Comparison of ENCODE assay signal across 12 cellular contexts in genomic region chr1:156524985-156525590, GRCh38. TPM values are rescaled to one million over a fixed set of nuclear protein-coding genes. Genes with fewer than 3 reads are reported as not detected.
A peak's percentile ranks its signal among the peaks of the same experiment; 100 is the strongest.
DNase-seq lines count a peak whose midpoint lies in the region; ATAC-seq and FAIRE-seq lines count a peak whose summit lies in the region.
"Had no signal": no experiment of that assay in that cellular context is flagged by ENCODE, and none has a peak within 500 bp of the region (broad histone marks: within the 10 kb centered on the region; RNA-seq: fewer than 3 reads in every experiment).

No MANE protein-coding gene starts in this region.

- FAIRE-seq in small intestine (lab: Jason Lieb, UNC), result no peak

- peaks cover 0 to 6% of the 10 kb centered on the region in 2 donors for H3K4me1 ChIP-seq in small intestine (ENCODE audit: control insufficient read depth in 2 of 2, insufficient read depth in 1 of 2, low read depth in 1 of 2, low read length in 1 of 2)

- no peaks in the 10 kb centered on the region for H3K36me3 ChIP-seq in small intestine (ENCODE audit: control insufficient read depth in 2 of 2, insufficient read depth in 2 of 2, low read length in 2 of 2)

- CTCF ChIA-PET in activated CD4-positive, alpha-beta T cell treated with anti-CD3 and anti-CD28 coated beads, Interleukin-2, amount 10 ng/mL, durations not matched to agents 7 days and 5 days (lab: Charles Lee), result interaction anchor here (0.6 to 3.2 kb wide), 12 partner anchors 9 to 153 kb away, joined by 3 to 9 read pairs (median 4); partner anchors contain the start of gene MEF2D

- no peaks in the 10 kb centered on the region for H3K27me3 ChIP-seq in small intestine (ENCODE audit: control insufficient read depth in 2 of 2, insufficient read depth in 2 of 2, low read length in 2 of 2)

- no peaks in the 10 kb centered on the region for H3K9me3 ChIP-seq in small intestine (ENCODE audit: control insufficient read depth, low read depth)

- peaks cover 2% of the 10 kb centered on the region for H3K27me3 Mint-ChIP-seq in activated CD4-positive, alpha-beta T cell treated with anti-CD3 and anti-CD28 coated beads, Interleukin-2, amount 10 ng/mL, durations not matched to agents 7 days and 5 days
- H3K27me3 Mint-ChIP-seq in activated naive CD8-positive, alpha-beta T cell treated with anti-CD3 and anti-CD28 coated beads, Interleukin-2, amount 10 ng/mL, durations not matched to agents 7 days and 5 days, result no peaks in the 10 kb centered on the region
- H3K27me3 Mint-ChIP-seq: activated CD4-positive, alpha-beta memory T cell treated with anti-CD3 and anti-CD28 coated beads for 36 hours had no signal

- H3K36me3 Mint-ChIP-seq in activated CD4-positive, alpha-beta T cell treated with anti-CD3 and anti-CD28 coated beads, Interleukin-2, amount 10 ng/mL, durations not matched to agents 7 days and 5 days (ENCODE audit: low read depth), result peaks cover 21% of the 10 kb centered on the region
- H3K36me3 Mint-ChIP-seq in activated naive CD8-positive, alpha-beta T cell treated with anti-CD3 and anti-CD28 coated beads, Interleukin-2, amount 10 ng/mL, durations not matched to agents 7 days and 5 days, result peaks cover 30% of the 10 kb centered on the region
- H3K36me3 Mint-ChIP-seq: activated CD4-positive, alpha-beta memory T cell treated with anti-CD3 and anti-CD28 coated beads for 36 hours had no signal

- no peak overlapping the region for H3K4me3 ChIP-seq in small intestine (ENCODE audit: low read depth in 1 of 2, low read length in 2 of 2)

- H3K27ac Mint-ChIP-seq in activated CD4-positive, alpha-beta T cell treated with anti-CD3 and anti-CD28 coated beads, Interleukin-2, amount 10 ng/mL, durations not matched to agents 7 days and 5 days, result peak overlapping the region; percentile 72
- peak overlapping the region; percentile 97 for H3K27ac Mint-ChIP-seq in activated naive CD8-positive, alpha-beta T cell treated with anti-CD3 and anti-CD28 coated beads, Interleukin-2, amount 10 ng/mL, durations not matched to agents 7 days and 5 days
- H3K27ac Mint-ChIP-seq: activated CD4-positive, alpha-beta memory T cell treated with anti-CD3 and anti-CD28 coated beads for 36 hours had no signal

- POLR2A ChIA-PET in activated CD4-positive, alpha-beta T cell treated with anti-CD3 and anti-CD28 coated beads, Interleukin-2, amount 10 ng/mL, durations not matched to agents 7 days and 5 days (lab: Charles Lee), result no interaction called here
- POLR2A ChIA-PET in activated naive CD8-positive, alpha-beta T cell treated with anti-CD3 and anti-CD28 coated beads, Interleukin-2, amount 10 ng/mL, durations not matched to agents 7 days and 5 days (lab: Charles Lee), result interaction anchor here (0.8 to 4.2 kb wide), 10 partner anchors 15 to 75 kb away, joined by 3 to 61 read pairs (median 4); partner anchors contain the start of genes MEF2D and NAXE

- DNase-seq in activated CD4-positive, alpha-beta T cell treated with anti-CD3 and anti-CD28 coated beads, Interleukin-2, amount 10 ng/mL, durations not matched to agents 7 days and 5 days, result no peak
- no peak for DNase-seq in activated CD4-positive, alpha-beta T cell treated with anti-CD3 and anti-CD28 coated beads for 1 hour
- DNase-seq in Kasumi-1 (lab: John Stamatoyannopoulos, UW) (peak; percentile 58 to 66), small intestine (no peak), mucosa of gallbladder (ENCODE audit: low spot score) (no peak), NCI-H2107 treated with DMSO at 0.1 percent for 48 hours (lab: John Stamatoyannopoulos, UW; ENCODE audit: unreplicated experiment) (no peak), DMS79 treated with DMSO at 0.1 percent for 48 hours (lab: John Stamatoyannopoulos, UW) (no peak)
- DNase-seq in activated naive CD8-positive, alpha-beta T cell treated with anti-CD3 and anti-CD28 coated beads, Interleukin-2, amount 10 ng/mL, durations not matched to agents 7 days and 5 days, result no peak
- DNase-seq: caudate nucleus, NCI-H1436 had no signal

- H3K27ac ChIP-seq in small intestine (ENCODE audit: low read depth in 1 of 2, low read length in 1 of 2), result peak overlapping the region; percentile 5 to 43

- H3K9me3 Mint-ChIP-seq in activated CD4-positive, alpha-beta T cell treated with anti-CD3 and anti-CD28 coated beads, Interleukin-2, amount 10 ng/mL, durations not matched to agents 7 days and 5 days, result no peaks in the 10 kb centered on the region
- H3K9me3 Mint-ChIP-seq in activated naive CD8-positive, alpha-beta T cell treated with anti-CD3 and anti-CD28 coated beads, Interleukin-2, amount 10 ng/mL, durations not matched to agents 7 days and 5 days, result no peaks in the 10 kb centered on the region
- H3K9me3 Mint-ChIP-seq: activated CD4-positive, alpha-beta memory T cell treated with anti-CD3 and anti-CD28 coated beads for 36 hours had no signal

- 36 to 59% (median 47%) methylated on average over 6 of the region's 6 CpGs for WGBS in small intestine, 3 donors

- ATAC-seq in activated naive CD8-positive, alpha-beta T cell treated with anti-CD3 and anti-CD28 coated beads, Interleukin-2, amount 10 ng/mL, durations not matched to agents 7 days and 5 days (ENCODE audit: low read depth), result peak; percentile 20

- peak overlapping the region; percentile 3 for H3K4me3 Mint-ChIP-seq in activated CD4-positive, alpha-beta T cell treated with anti-CD3 and anti-CD28 coated beads, Interleukin-2, amount 10 ng/mL, durations not matched to agents 7 days and 5 days
- H3K4me3 Mint-ChIP-seq in activated naive CD8-positive, alpha-beta T cell treated with anti-CD3 and anti-CD28 coated beads, Interleukin-2, amount 10 ng/mL, durations not matched to agents 7 days and 5 days, result peak overlapping the region; percentile 83
- H3K4me3 Mint-ChIP-seq: activated CD4-positive, alpha-beta memory T cell treated with anti-CD3 and anti-CD28 coated beads for 36 hours had no signal

- H3K4me1 Mint-ChIP-seq in activated CD4-positive, alpha-beta T cell treated with anti-CD3 and anti-CD28 coated beads, Interleukin-2, amount 10 ng/mL, durations not matched to agents 7 days and 5 days, result peaks cover 44% of the 10 kb centered on the region
- H3K4me1 Mint-ChIP-seq in activated naive CD8-positive, alpha-beta T cell treated with anti-CD3 and anti-CD28 coated beads, Interleukin-2, amount 10 ng/mL, durations not matched to agents 7 days and 5 days, result peaks cover 44% of the 10 kb centered on the region

RNA-seq across cellular contexts. Expression of gene MEF2D, which starts 24.5 kb away (rescaled TPM):
- total RNA-seq in activated CD4-positive, alpha-beta T cell treated with anti-CD3 and anti-CD28 coated beads, Interleukin-2, amount 10 ng/mL, durations not matched to agents 7 days and 5 days, result 10 to 100 TPM; 34.0 to 39.4 TPM
- total RNA-seq in activated naive CD8-positive, alpha-beta T cell treated with anti-CD3 and anti-CD28 coated beads, Interleukin-2, amount 10 ng/mL, durations not matched to agents 7 days and 5 days, result 10 to 100 TPM; 52.4 to 54.4 TPM
- polyA plus RNA-seq in small intestine, result 10 to 100 TPM in 1 of 3 donors, 1 to 10 TPM in 2; 5.8 to 16.8 (median 9.2) TPM
- total RNA-seq in mucosa of gallbladder, result 57.8 TPM

RNA-seq across cellular contexts. Expression of gene IQGAP3, which starts 47.3 kb away (rescaled TPM):
- total RNA-seq in activated CD4-positive, alpha-beta T cell treated with anti-CD3 and anti-CD28 coated beads, Interleukin-2, amount 10 ng/mL, durations not matched to agents 7 days and 5 days, result 10 to 100 TPM; 25.2 to 25.5 TPM
- total RNA-seq in activated naive CD8-positive, alpha-beta T cell treated with anti-CD3 and anti-CD28 coated beads, Interleukin-2, amount 10 ng/mL, durations not matched to agents 7 days and 5 days, result 10 to 100 TPM; 26.1 to 30.3 TPM
- polyA plus RNA-seq in small intestine, result 10 to 100 TPM in 1 of 3 donors, under 1 TPM in 2; 0.54 to 13.8 (median 0.89) TPM
- 2.5 TPM for total RNA-seq in mucosa of gallbladder

RNA-seq across cellular contexts. Expression of gene TTC24, which starts 54.4 kb away (rescaled TPM):
- 1 to 10 TPM; 2.9 to 4.6 TPM for total RNA-seq in activated CD4-positive, alpha-beta T cell treated with anti-CD3 and anti-CD28 coated beads, Interleukin-2, amount 10 ng/mL, durations not matched to agents 7 days and 5 days
- 10 to 100 TPM; 22.7 to 24.1 TPM for total RNA-seq in activated naive CD8-positive, alpha-beta T cell treated with anti-CD3 and anti-CD28 coated beads, Interleukin-2, amount 10 ng/mL, durations not matched to agents 7 days and 5 days
- polyA plus RNA-seq in small intestine, result under 1 TPM in 1 of 3 donors, not detected in 2; 0.19 TPM
- 0.60 TPM for total RNA-seq in mucosa of gallbladder
- total RNA-seq: left lobe of liver had no signal

Comparison
In these comparisons a context has a peak if more than half of its experiments do, and no peak if none do; other contexts are left out.
1. DNase-seq: peak in Kasumi-1 (2 of 2); none in activated CD4-positive, alpha-beta T cell treated with anti-CD3 and anti-CD28 coated beads, Interleukin-2, amount 10 ng/mL, durations not matched to agents 7 days and 5 days (single experiment), activated CD4-positive, alpha-beta T cell treated with anti-CD3 and anti-CD28 coated beads for 1 hour (single experiment), activated naive CD8-positive, alpha-beta T cell treated with anti-CD3 and anti-CD28 coated beads, Interleukin-2, amount 10 ng/mL, durations not matched to agents 7 days and 5 days (single experiment), small intestine (single experiment), mucosa of gallbladder (single experiment), NCI-H2107 treated with DMSO at 0.1 percent for 48 hours (single experiment) and DMS79 treated with DMSO at 0.1 percent for 48 hours (single experiment).
2. RNA of gene TTC24, which starts 54.4 kb away (total RNA-seq): 22.7 to 24.1 TPM in activated naive CD8-positive, alpha-beta T cell treated with anti-CD3 and anti-CD28 coated beads, Interleukin-2, amount 10 ng/mL, durations not matched to agents 7 days and 5 days; 2.9 to 4.6 TPM in activated CD4-positive, alpha-beta T cell treated with anti-CD3 and anti-CD28 coated beads, Interleukin-2, amount 10 ng/mL, durations not matched to agents 7 days and 5 days and 0.60 TPM in mucosa of gallbladder (single experiment); every median in the first group is over 4 times any median in the second.